ENCODE assay signal across 21 cellular contexts in the genomic region with DNA sequence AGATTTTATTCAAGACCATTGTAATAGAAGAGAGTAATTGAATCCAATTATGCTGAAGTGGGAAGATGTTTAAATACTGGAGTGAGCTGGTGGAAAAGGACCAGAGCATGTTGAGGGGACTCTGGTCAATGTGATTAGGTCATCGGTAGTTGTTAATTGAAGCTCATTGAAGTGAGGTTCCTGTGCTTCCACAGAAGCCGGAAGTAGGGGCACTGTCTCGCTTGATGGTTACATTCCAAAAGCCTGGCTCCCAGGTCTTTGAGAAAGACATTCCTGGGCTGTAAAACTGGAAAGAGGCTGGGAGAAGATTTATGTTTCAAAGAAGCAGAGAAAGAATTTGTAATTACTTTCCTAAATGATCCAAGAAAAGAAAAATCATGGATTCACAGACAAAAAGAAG. TPM values are rescaled to one million over a fixed set of nuclear protein-coding genes. Genes with fewer than 3 reads are reported as not detected.
A peak's percentile ranks its signal among the peaks of the same experiment; 100 is the strongest.
DNase-seq lines count a peak whose midpoint lies in the region; ATAC-seq and FAIRE-seq lines count a peak whose summit lies in the region.
"Had no signal": no experiment of that assay in that cellular context is flagged by ENCODE, and none has a peak within 500 bp of the region (broad histone marks: within the 10 kb centered on the region; RNA-seq: fewer than 3 reads in every experiment).

No MANE protein-coding gene starts in this region.

- no peak for DNase-seq in activated naive CD4-positive, alpha-beta T cell treated with anti-CD3 and anti-CD28 coated beads, Interleukin-2, amount 10 ng/mL, durations not matched to agents 7 days and 5 days
- peak; percentile 23 for DNase-seq in RCC 7860 (ENCODE audit: low spot score)
- DNase-seq in kidney glomerular epithelial cell (lab: John Stamatoyannopoulos, UW): peak; percentile 67
- DNase-seq in renal cortical epithelial cell (ENCODE audit: low read depth): peak; percentile 86
- no peak for DNase-seq in GOT3 (lab: John Stamatoyannopoulos, UW)
- no peak for DNase-seq in hypothalamus (lab: John Stamatoyannopoulos, UW)
- DNase-seq: activated CD4-positive, alpha-beta T cell treated with anti-CD3 and anti-CD28 coated beads, Interleukin-2, amount 10 ng/mL, durations not matched to agents 7 days and 5 days; brain microvascular endothelial cell; glutamatergic neuron; immature natural killer cell; NCI-H1930; OCI-M1; SHP77 had no signal

- no peaks in the 10 kb centered on the region for H3K27me3 Mint-ChIP-seq in activated naive CD4-positive, alpha-beta T cell treated with anti-CD3 and anti-CD28 coated beads, Interleukin-2, amount 50 U/mL, for 24 hours
- H3K27me3 Mint-ChIP-seq in activated naive CD4-positive, alpha-beta T cell treated with anti-CD3 and anti-CD28 coated beads, Interleukin-2, amount 10 ng/mL, durations not matched to agents 7 days and 5 days: peaks cover 7% of the 10 kb centered on the region
- H3K27me3 Mint-ChIP-seq: activated CD4-positive, alpha-beta T cell treated with anti-CD3 and anti-CD28 coated beads, Interleukin-2, amount 10 ng/mL, durations not matched to agents 7 days and 5 days had no signal

- no peak for ATAC-seq in GM18867 (IDR thresholded peaks at IDR 0.05; ENCODE audit: unreplicated experiment)

- CTCF ChIA-PET in activated naive CD4-positive, alpha-beta T cell treated with anti-CD3 and anti-CD28 coated beads, Interleukin-2, amount 10 ng/mL, durations not matched to agents 7 days and 5 days (lab: Charles Lee): interaction anchor here (0.8 to 23.1 kb wide), 3 partner anchors 54 to 385 kb away, joined by 3 to 657 read pairs (median 3); partner anchors contain the start of gene CLEC7A

- H3K36me3 Mint-ChIP-seq in activated naive CD4-positive, alpha-beta T cell treated with anti-CD3 and anti-CD28 coated beads, Interleukin-2, amount 50 U/mL, for 24 hours: peaks cover under 1% of the 10 kb centered on the region
- peaks cover 10% of the 10 kb centered on the region for H3K36me3 Mint-ChIP-seq in activated naive CD4-positive, alpha-beta T cell treated with anti-CD3 and anti-CD28 coated beads, Interleukin-2, amount 10 ng/mL, durations not matched to agents 7 days and 5 days
- H3K36me3 Mint-ChIP-seq: IgD-negative memory B cell, immature natural killer cell had no signal

- peaks cover 50% of the 10 kb centered on the region for H3K4me1 Mint-ChIP-seq in activated naive CD4-positive, alpha-beta T cell treated with anti-CD3 and anti-CD28 coated beads, Interleukin-2, amount 50 U/mL, for 24 hours
- peaks cover 70% of the 10 kb centered on the region for H3K4me1 Mint-ChIP-seq in activated naive CD4-positive, alpha-beta T cell treated with anti-CD3 and anti-CD28 coated beads, Interleukin-2, amount 10 ng/mL, durations not matched to agents 7 days and 5 days

- peak overlapping the region; percentile 71 for H3K27ac Mint-ChIP-seq in activated naive CD4-positive, alpha-beta T cell treated with anti-CD3 and anti-CD28 coated beads, Interleukin-2, amount 50 U/mL, for 24 hours
- no peak overlapping the region for H3K27ac Mint-ChIP-seq in activated naive CD4-positive, alpha-beta T cell treated with anti-CD3 and anti-CD28 coated beads, Interleukin-2, amount 10 ng/mL, durations not matched to agents 7 days and 5 days
- H3K27ac Mint-ChIP-seq: activated CD4-positive, alpha-beta T cell treated with anti-CD3 and anti-CD28 coated beads, Interleukin-2, amount 10 ng/mL, durations not matched to agents 7 days and 5 days had no signal

- FAIRE-seq in RCC 7860 (lab: Jason Lieb, UNC): no peak
- FAIRE-seq: A204.1, colon, D721Med had no signal

- no peaks in the 10 kb centered on the region for H3K9me3 Mint-ChIP-seq in activated naive CD4-positive, alpha-beta T cell treated with anti-CD3 and anti-CD28 coated beads, Interleukin-2, amount 50 U/mL, for 24 hours
- H3K9me3 Mint-ChIP-seq in activated naive CD4-positive, alpha-beta T cell treated with anti-CD3 and anti-CD28 coated beads, Interleukin-2, amount 10 ng/mL, durations not matched to agents 7 days and 5 days: peaks cover 2% of the 10 kb centered on the region
- H3K9me3 Mint-ChIP-seq: immature natural killer cell had no signal

- H3K4me3 Mint-ChIP-seq in activated naive CD4-positive, alpha-beta T cell treated with anti-CD3 and anti-CD28 coated beads, Interleukin-2, amount 50 U/mL, for 24 hours: no peak overlapping the region
- H3K4me3 Mint-ChIP-seq in activated naive CD4-positive, alpha-beta T cell treated with anti-CD3 and anti-CD28 coated beads, Interleukin-2, amount 10 ng/mL, durations not matched to agents 7 days and 5 days: no peak overlapping the region
- H3K4me3 Mint-ChIP-seq: activated CD4-positive, alpha-beta T cell treated with anti-CD3 and anti-CD28 coated beads, Interleukin-2, amount 10 ng/mL, durations not matched to agents 7 days and 5 days had no signal

RNA-seq across cellular contexts. Expression of gene CLECL1, which starts 12.3 kb away (rescaled TPM):
- total RNA-seq in renal cortical epithelial cell: not detected in 2 replicates
- total RNA-seq: NCI-H460, temporal lobe had no signal

RNA-seq across cellular contexts. Expression of gene CD69, which starts 15.5 kb away (rescaled TPM):
- total RNA-seq in renal cortical epithelial cell: 0.25 and 1.2 TPM in 2 replicates
- total RNA-seq: NCI-H460 had no signal

Comparison
In these comparisons a context has a peak if more than half of its experiments do, and no peak if none do; other contexts are left out.
1. DNase-seq: peak in RCC 7860 (single experiment), kidney glomerular epithelial cell (single experiment) and renal cortical epithelial cell (single experiment); none in activated naive CD4-positive, alpha-beta T cell treated with anti-CD3 and anti-CD28 coated beads, Interleukin-2, amount 10 ng/mL, durations not matched to agents 7 days and 5 days (single experiment), GOT3 (single experiment) and hypothalamus (0 of 51).